In genomic region chr14:39762576-39763401, GRCh38 we compare ENCODE assay signal across 1 cellular context.
A peak's percentile ranks its signal among the peaks of the same experiment; 100 is the strongest.
TF ChIP-seq lines count a peak whose summit lies in the region.

No MANE protein-coding gene starts in this region.

TF ChIP-seq in HepG2, 621 proteins besides CTCF, POLR2A, EP300 and RAD21 (continued from another document and continues in another):
- TF ChIP-seq RNF219 (CRISPR knock-in tag; IDR thresholded peaks at IDR 0.05): no peak
- TF ChIP-seq, protein P1, sequence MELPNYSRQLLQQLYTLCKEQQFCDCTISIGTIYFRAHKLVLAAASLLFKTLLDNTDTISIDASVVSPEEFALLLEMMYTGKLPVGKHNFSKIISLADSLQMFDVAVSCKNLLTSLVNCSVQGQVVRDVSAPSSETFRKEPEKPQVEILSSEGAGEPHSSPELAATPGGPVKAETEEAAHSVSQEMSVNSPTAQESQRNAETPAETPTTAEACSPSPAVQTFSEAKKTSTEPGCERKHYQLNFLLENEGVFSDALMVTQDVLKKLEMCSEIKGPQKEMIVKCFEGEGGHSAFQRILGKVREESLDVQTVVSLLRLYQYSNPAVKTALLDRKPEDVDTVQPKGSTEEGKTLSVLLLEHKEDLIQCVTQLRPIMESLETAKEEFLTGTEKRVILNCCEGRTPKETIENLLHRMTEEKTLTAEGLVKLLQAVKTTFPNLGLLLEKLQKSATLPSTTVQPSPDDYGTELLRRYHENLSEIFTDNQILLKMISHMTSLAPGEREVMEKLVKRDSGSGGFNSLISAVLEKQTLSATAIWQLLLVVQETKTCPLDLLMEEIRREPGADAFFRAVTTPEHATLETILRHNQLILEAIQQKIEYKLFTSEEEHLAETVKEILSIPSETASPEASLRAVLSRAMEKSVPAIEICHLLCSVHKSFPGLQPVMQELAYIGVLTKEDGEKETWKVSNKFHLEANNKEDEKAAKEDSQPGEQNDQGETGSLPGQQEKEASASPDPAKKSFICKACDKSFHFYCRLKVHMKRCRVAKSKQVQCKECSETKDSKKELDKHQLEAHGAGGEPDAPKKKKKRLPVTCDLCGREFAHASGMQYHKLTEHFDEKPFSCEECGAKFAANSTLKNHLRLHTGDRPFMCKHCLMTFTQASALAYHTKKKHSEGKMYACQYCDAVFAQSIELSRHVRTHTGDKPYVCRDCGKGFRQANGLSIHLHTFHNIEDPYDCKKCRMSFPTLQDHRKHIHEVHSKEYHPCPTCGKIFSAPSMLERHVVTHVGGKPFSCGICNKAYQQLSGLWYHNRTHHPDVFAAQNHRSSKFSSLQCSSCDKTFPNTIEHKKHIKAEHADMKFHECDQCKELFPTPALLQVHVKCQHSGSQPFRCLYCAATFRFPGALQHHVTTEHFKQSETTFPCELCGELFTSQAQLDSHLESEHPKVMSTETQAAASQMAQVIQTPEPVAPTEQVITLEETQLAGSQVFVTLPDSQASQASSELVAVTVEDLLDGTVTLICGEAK (IDR thresholded peaks at IDR 0.05): no peak
- TF ChIP-seq, protein P1 (CRISPR knock-in tag; IDR thresholded peaks at IDR 0.05): peak; percentile 93
- peak; percentile 79 for TF ChIP-seq IRF2 (CRISPR knock-in tag; IDR thresholded peaks at IDR 0.05)
- 0 out of 2 replicates have a peak, but pooled peaks have one; percentile 57 for TF ChIP-seq ATF2 (CRISPR knock-in tag; IDR thresholded peaks at IDR 0.05)
- TF ChIP-seq RAD51 (IDR thresholded peaks at IDR 0.05; ENCODE audit: borderline replicate concordance): no peak
- TF ChIP-seq ZNF704 (CRISPR knock-in tag; IDR thresholded peaks at IDR 0.05; ENCODE audit: borderline replicate concordance): no peak
- TF ChIP-seq ZNF552 (CRISPR knock-in tag; IDR thresholded peaks at IDR 0.05; ENCODE audit: borderline replicate concordance): peak; percentile 96
- peak; percentile 89 for TF ChIP-seq EED (CRISPR knock-in tag; IDR thresholded peaks at IDR 0.05)
- TF ChIP-seq, protein P2, sequence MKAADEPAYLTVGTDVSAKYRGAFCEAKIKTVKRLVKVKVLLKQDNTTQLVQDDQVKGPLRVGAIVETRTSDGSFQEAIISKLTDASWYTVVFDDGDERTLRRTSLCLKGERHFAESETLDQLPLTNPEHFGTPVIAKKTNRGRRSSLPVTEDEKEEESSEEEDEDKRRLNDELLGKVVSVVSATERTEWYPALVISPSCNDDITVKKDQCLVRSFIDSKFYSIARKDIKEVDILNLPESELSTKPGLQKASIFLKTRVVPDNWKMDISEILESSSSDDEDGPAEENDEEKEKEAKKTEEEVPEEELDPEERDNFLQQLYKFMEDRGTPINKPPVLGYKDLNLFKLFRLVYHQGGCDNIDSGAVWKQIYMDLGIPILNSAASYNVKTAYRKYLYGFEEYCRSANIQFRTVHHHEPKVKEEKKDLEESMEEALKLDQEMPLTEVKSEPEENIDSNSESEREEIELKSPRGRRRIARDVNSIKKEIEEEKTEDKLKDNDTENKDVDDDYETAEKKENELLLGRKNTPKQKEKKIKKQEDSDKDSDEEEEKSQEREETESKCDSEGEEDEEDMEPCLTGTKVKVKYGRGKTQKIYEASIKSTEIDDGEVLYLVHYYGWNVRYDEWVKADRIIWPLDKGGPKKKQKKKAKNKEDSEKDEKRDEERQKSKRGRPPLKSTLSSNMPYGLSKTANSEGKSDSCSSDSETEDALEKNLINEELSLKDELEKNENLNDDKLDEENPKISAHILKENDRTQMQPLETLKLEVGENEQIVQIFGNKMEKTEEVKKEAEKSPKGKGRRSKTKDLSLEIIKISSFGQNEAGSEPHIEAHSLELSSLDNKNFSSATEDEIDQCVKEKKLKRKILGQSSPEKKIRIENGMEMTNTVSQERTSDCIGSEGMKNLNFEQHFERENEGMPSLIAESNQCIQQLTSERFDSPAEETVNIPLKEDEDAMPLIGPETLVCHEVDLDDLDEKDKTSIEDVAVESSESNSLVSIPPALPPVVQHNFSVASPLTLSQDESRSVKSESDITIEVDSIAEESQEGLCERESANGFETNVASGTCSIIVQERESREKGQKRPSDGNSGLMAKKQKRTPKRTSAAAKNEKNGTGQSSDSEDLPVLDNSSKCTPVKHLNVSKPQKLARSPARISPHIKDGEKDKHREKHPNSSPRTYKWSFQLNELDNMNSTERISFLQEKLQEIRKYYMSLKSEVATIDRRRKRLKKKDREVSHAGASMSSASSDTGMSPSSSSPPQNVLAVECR (CRISPR knock-in tag; IDR thresholded peaks at IDR 0.05; ENCODE audit: borderline replicate concordance): peak; percentile 89; the same call in 1 of the 2 replicates
- TF ChIP-seq, protein P3, sequence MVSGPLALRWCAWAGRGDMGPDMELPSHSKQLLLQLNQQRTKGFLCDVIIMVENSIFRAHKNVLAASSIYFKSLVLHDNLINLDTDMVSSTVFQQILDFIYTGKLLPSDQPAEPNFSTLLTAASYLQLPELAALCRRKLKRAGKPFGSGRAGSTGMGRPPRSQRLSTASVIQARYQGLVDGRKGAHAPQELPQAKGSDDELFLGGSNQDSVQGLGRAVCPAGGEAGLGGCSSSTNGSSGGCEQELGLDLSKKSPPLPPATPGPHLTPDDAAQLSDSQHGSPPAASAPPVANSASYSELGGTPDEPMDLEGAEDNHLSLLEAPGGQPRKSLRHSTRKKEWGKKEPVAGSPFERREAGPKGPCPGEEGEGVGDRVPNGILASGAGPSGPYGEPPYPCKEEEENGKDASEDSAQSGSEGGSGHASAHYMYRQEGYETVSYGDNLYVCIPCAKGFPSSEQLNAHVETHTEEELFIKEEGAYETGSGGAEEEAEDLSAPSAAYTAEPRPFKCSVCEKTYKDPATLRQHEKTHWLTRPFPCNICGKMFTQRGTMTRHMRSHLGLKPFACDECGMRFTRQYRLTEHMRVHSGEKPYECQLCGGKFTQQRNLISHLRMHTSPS (CRISPR knock-in tag; IDR thresholded peaks at IDR 0.05; ENCODE audit: low read depth): no peak
- no peak for TF ChIP-seq XRCC5 (optimal IDR thresholded peaks at IDR 0.05; ENCODE audit: low read length)
- TF ChIP-seq, protein P4, sequence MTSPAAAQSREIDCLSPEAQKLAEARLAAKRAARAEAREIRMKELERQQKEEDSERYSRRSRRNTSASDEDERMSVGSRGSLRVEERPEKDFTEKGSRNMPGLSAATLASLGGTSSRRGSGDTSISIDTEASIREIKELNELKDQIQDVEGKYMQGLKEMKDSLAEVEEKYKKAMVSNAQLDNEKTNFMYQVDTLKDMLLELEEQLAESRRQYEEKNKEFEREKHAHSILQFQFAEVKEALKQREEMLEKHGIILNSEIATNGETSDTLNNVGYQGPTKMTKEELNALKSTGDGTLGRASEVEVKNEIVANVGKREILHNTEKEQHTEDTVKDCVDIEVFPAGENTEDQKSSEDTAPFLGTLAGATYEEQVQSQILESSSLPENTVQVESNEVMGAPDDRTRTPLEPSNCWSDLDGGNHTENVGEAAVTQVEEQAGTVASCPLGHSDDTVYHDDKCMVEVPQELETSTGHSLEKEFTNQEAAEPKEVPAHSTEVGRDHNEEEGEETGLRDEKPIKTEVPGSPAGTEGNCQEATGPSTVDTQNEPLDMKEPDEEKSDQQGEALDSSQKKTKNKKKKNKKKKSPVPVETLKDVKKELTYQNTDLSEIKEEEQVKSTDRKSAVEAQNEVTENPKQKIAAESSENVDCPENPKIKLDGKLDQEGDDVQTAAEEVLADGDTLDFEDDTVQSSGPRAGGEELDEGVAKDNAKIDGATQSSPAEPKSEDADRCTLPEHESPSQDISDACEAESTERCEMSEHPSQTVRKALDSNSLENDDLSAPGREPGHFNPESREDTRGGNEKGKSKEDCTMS (CRISPR knock-in tag; conservative IDR thresholded peaks at IDR 0.05): no peak
- TF ChIP-seq, protein P5, sequence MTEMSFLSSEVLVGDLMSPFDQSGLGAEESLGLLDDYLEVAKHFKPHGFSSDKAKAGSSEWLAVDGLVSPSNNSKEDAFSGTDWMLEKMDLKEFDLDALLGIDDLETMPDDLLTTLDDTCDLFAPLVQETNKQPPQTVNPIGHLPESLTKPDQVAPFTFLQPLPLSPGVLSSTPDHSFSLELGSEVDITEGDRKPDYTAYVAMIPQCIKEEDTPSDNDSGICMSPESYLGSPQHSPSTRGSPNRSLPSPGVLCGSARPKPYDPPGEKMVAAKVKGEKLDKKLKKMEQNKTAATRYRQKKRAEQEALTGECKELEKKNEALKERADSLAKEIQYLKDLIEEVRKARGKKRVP (CRISPR knock-in tag; IDR thresholded peaks at IDR 0.05): peak in 1 of 2 experiments; percentile 71; a peak in 2 of 4 replicates
- TF ChIP-seq ZNF577 (CRISPR knock-in tag; IDR thresholded peaks at IDR 0.05; ENCODE audit: borderline replicate concordance, low read depth): no peak
- TF ChIP-seq REXO4 (CRISPR knock-in tag; IDR thresholded peaks at IDR 0.05; ENCODE audit: borderline replicate concordance): no peak
- TF ChIP-seq, protein P6, sequence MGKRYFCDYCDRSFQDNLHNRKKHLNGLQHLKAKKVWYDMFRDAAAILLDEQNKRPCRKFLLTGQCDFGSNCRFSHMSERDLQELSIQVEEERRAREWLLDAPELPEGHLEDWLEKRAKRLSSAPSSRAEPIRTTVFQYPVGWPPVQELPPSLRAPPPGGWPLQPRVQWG (CRISPR knock-in tag; IDR thresholded peaks at IDR 0.05; ENCODE audit: borderline replicate concordance, low read depth): no peak
- TF ChIP-seq, protein P7, sequence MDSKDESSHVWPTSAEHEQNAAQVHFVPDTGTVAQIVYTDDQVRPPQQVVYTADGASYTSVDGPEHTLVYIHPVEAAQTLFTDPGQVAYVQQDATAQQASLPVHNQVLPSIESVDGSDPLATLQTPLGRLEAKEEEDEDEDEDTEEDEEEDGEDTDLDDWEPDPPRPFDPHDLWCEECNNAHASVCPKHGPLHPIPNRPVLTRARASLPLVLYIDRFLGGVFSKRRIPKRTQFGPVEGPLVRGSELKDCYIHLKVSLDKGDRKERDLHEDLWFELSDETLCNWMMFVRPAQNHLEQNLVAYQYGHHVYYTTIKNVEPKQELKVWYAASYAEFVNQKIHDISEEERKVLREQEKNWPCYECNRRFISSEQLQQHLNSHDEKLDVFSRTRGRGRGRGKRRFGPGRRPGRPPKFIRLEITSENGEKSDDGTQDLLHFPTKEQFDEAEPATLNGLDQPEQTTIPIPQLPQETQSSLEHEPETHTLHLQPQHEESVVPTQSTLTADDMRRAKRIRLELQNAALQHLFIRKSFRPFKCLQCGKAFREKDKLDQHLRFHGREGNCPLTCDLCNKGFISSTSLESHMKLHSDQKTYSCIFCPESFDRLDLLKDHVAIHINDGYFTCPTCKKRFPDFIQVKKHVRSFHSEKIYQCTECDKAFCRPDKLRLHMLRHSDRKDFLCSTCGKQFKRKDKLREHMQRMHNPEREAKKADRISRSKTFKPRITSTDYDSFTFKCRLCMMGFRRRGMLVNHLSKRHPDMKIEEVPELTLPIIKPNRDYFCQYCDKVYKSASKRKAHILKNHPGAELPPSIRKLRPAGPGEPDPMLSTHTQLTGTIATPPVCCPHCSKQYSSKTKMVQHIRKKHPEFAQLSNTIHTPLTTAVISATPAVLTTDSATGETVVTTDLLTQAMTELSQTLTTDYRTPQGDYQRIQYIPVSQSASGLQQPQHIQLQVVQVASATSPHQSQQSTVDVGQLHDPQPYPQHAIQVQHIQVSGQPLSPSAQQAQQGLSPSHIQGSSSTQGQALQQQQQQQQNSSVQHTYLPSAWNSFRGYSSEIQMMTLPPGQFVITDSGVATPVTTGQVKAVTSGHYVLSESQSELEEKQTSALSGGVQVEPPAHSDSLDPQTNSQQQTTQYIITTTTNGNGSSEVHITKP (CRISPR knock-in tag; IDR thresholded peaks at IDR 0.05; ENCODE audit: low read depth): no peak
